In genomic region chr7:96985992-96986391, GRCh38 we compare ENCODE assay signal across 7 cellular contexts. TPM values are rescaled to one million over a fixed set of nuclear protein-coding genes. Genes with fewer than 3 reads are reported as not detected.
"Had no signal": no experiment of that assay in that cellular context is flagged by ENCODE, and none has a peak within 500 bp of the region (broad histone marks: within the 10 kb centered on the region; RNA-seq: fewer than 3 reads in every experiment).

No MANE protein-coding gene starts in this region.

- DNase-seq: IMR-90, KBM-7 had no signal

- H3K4me3 ChIP-seq: K562 had no signal

- H3K27ac ChIP-seq: HL-60 had no signal

- H3K27ac Mint-ChIP-seq: IgD-negative memory B cell had no signal

- H3K36me3 Mint-ChIP-seq: IgD-negative memory B cell had no signal

- ATAC-seq: HepG2, K562 had no signal

- H3K4me3 Mint-ChIP-seq: IgD-negative memory B cell had no signal

RNA-seq across cellular contexts. Expression of gene DLX6, which starts 19.4 kb away (rescaled TPM):
- total RNA-seq: HT-29, IMR-90, K562 had no signal
- polyA plus RNA-seq: IgD-negative memory B cell, IMR-90, K562 had no signal

RNA-seq across cellular contexts. Expression of gene DLX5, which starts 38.6 kb away (rescaled TPM):
- total RNA-seq: HepG2, HT-29, IMR-90, K562 had no signal
- polyA plus RNA-seq: HepG2, IgD-negative memory B cell, IMR-90, K562 had no signal
